Comparison of ENCODE assay signal across 13 cellular contexts in genomic region chr5:173228639-173229380, GRCh38. TPM values are rescaled to one million over a fixed set of nuclear protein-coding genes. Genes with fewer than 3 reads are reported as not detected.
A peak's percentile ranks its signal among the peaks of the same experiment; 100 is the strongest.
DNase-seq lines count a peak whose midpoint lies in the region; ATAC-seq and TF ChIP-seq lines count a peak whose summit lies in the region.
"Had no signal": no experiment of that assay in that cellular context is flagged by ENCODE, and none has a peak within 500 bp of the region (broad histone marks: within the 10 kb centered on the region; RNA-seq: fewer than 3 reads in every experiment).

No MANE protein-coding gene starts in this region.

- H3K9me3 Mint-ChIP-seq in natural killer cell, result no peaks in the 10 kb centered on the region

- DNase-seq in cardiac muscle cell (ENCODE audit: low read depth in 1 of 2, low spot score in 1 of 2) (peak in 1 of 2 donors; percentile 61), Right ventricle myocardium inferior (ENCODE audit: missing footprints) (no peak), ecto neural progenitor cell (ENCODE audit: low spot score) (peak; percentile 75), natural killer cell (no peak), COLO829 (ENCODE audit: low spot score) (no peak), NCI-H146 (lab: John Stamatoyannopoulos, UW) (no peak), LoVo (ENCODE audit: low spot score) (no peak), NCI-H1417 treated with DMSO at 0.1 percent for 48 hours (lab: John Stamatoyannopoulos, UW) (no peak)
- DNase-seq: activated CD4-positive, alpha-beta T cell treated with anti-CD3 and anti-CD28 coated beads, Interleukin-2, amount 50 U/mL, for 1 hour; AML-193; MG63; NCI-H526 treated with DMSO at 0.1 percent for 48 hours had no signal

- H3K4me3 Mint-ChIP-seq in natural killer cell, result peak overlapping the region; percentile 40

- peaks cover 6 to 12% of the 10 kb centered on the region in 2 donors for H3K4me1 Mint-ChIP-seq in natural killer cell

- ATAC-seq in Right ventricle myocardium inferior, result no peak
- ATAC-seq in natural killer cell, result no peak
- ATAC-seq: sciatic nerve had no signal

- H3K4me3 ChIP-seq in cardiac muscle cell, result peak overlapping the region; percentile 96
- H3K4me3 ChIP-seq: MG63 had no signal

- peak overlapping the region; percentile 100 for H3K27ac ChIP-seq in cardiac muscle cell

- peaks cover 51% of the 10 kb centered on the region for H3K36me3 ChIP-seq in cardiac muscle cell

- peaks cover 23% of the 10 kb centered on the region for H3K4me1 ChIP-seq in cardiac muscle cell (ENCODE audit: low read depth)

- TF ChIP-seq CTCF in cardiac muscle cell (IDR thresholded peaks at IDR 0.05; ENCODE audit: low read depth, low read length) (no peak), natural killer cell (IDR thresholded peaks at IDR 0.05) (no peak)

- peaks cover 60 to 62% of the 10 kb centered on the region in 2 donors for H3K27me3 Mint-ChIP-seq in natural killer cell (ENCODE audit: low read depth in 2 of 2)

- H3K27ac Mint-ChIP-seq in natural killer cell, result no peak overlapping the region

- intact Hi-C loops in Right ventricle myocardium inferior (cut with DNase I) (no loop called here), natural killer cell (cut with micrococcal nuclease) (no loop called here)

- H3K9me3 ChIP-seq in cardiac muscle cell (ENCODE audit: low read depth), result no peaks in the 10 kb centered on the region

- H3K27me3 ChIP-seq in cardiac muscle cell, result no peaks in the 10 kb centered on the region
- H3K27me3 ChIP-seq: MG63 had no signal

- no peaks in the 10 kb centered on the region for H3K36me3 Mint-ChIP-seq in natural killer cell

RNA-seq across cellular contexts. Expression of gene NKX2-5, which starts 6.2 kb away (rescaled TPM):
- total RNA-seq in cardiac muscle cell (1,657 and 1,772 TPM in 2 replicates), Right ventricle myocardium inferior (261 TPM), natural killer cell (not detected)
- 1,190 and 1,339 TPM in 2 replicates for polyA plus RNA-seq in cardiac muscle cell
- total RNA-seq: sciatic nerve had no signal

Comparison
In these comparisons a context has a peak if more than half of its experiments do, and no peak if none do; other contexts are left out.
1. RNA of gene NKX2-5, which starts 6.2 kb away (total RNA-seq): 1,657 to 1,772 TPM in cardiac muscle cell and 261 TPM in Right ventricle myocardium inferior (single experiment); not detected in natural killer cell; every median in the first group is over 100 times any median in the second.